ENCODE assay signal across 10 cellular contexts in the genomic region with DNA sequence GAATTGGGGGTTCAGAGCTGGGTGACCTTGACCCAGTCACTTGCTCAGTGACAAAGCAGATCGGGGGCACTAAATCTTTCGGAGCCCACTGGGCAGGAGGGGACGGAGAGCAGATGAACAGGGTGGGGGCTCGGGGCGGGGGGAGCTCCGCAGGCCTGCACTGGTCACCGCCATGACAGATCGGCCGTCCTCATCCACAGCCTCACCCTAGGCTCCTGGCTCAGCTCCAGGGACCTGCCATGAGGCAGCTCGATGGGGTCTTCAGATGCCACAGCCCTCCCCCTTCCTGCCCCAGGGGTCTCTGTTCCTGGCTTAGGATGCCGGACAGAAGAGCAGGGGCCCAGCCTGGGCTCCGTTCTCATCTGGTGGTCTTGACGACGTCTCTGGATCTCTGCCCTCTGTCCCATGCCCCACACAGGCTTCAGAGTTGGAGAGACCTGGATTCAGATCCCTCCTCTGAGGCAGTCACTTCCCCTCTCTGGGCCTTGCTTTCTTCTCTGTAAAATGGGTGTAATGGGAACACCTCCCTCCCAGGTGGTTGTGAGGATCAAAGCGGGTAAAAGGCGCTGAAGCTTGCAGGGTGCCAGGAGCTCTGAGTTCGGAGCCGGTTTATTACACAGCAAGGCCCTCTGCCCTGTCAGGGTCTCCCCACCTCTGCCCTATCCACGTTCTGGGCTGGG. TPM values are rescaled to one million over a fixed set of nuclear protein-coding genes. Genes with fewer than 3 reads are reported as not detected.
DNase-seq lines count a peak whose midpoint lies in the region; ATAC-seq, FAIRE-seq and TF ChIP-seq lines count a peak whose summit lies in the region.
"Had no signal": no experiment of that assay in that cellular context is flagged by ENCODE, and none has a peak within 500 bp of the region (broad histone marks: within the 10 kb centered on the region; RNA-seq: fewer than 3 reads in every experiment).

No MANE protein-coding gene starts in this region.

- peaks cover 68% of the 10 kb centered on the region for H4K20me1 ChIP-seq in OCI-LY3 (ENCODE audit: insufficient read depth, low read length)
- H4K20me1 ChIP-seq in endothelial cell of umbilical vein (replicated peaks; ENCODE audit: control insufficient read depth, extremely low read depth, insufficient read depth, low read length), result no peaks in the 10 kb centered on the region

- H3K27ac Mint-ChIP-seq in CD4-positive, alpha-beta memory T cell, result peak overlapping the region in 2 of 7 donors; percentile 94 to 97

- DNase-seq in CD4-positive, alpha-beta memory T cell, result no peak
- DNase-seq in endothelial cell of umbilical vein (ENCODE audit: low read depth, low spot score) (no peak), ovary (peak in 4 of 5 donors; percentile 40 to 62 (median 54)), HT-29 (ENCODE audit: low spot score) (no peak)
- no peak for DNase-seq in activated CD4-positive, CD25-positive, alpha-beta regulatory T cell treated with anti-CD3 and anti-CD28 coated beads, Interleukin-2, amount 50 U/mL, for 72 hours
- DNase-seq: activated gamma-delta T cell had no signal

- CTCF ChIA-PET in CD4-positive, alpha-beta memory T cell (lab: Charles Lee; ENCODE audit: partially characterized antibody), result interaction anchor here (0.8 kb wide), 1 partner anchor 13 kb away, joined by 4 read pairs; no protein-coding TSS in a partner anchor
- CTCF ChIA-PET in endothelial cell of umbilical vein (lab: Charles Lee), result interaction anchor here (0.7 to 1.9 kb wide), 8 partner anchors 11 to 163 kb away, joined by 3 to 8 read pairs (median 4); no protein-coding TSS in a partner anchor

- H3K9ac ChIP-seq in OCI-LY3 (ENCODE audit: low read length) (no peak overlapping the region), endothelial cell of umbilical vein (replicated peaks; ENCODE audit: extremely low read depth, insufficient read depth, low read length) (no peak overlapping the region)

- TF ChIP-seq EP300 in ovary (IDR thresholded peaks at IDR 0.05), result no peak

- peak overlapping the region in 6 of 8 donors; percentile 31 to 96 (median 70) for H3K4me3 Mint-ChIP-seq in CD4-positive, alpha-beta memory T cell

- 67 to 74% (median 74%) methylated on average over 19 of the region's 19 CpGs for WGBS in ovary, 3 donors

- H3K4me3 ChIP-seq in CD4-positive, alpha-beta memory T cell (ENCODE audit: low read length in 2 of 2), result no peak overlapping the region
- no peak overlapping the region for H3K4me3 ChIP-seq in OCI-LY3 (ENCODE audit: low read length)
- no peak overlapping the region for H3K4me3 ChIP-seq in endothelial cell of umbilical vein (replicated peaks in 1 of 3; ENCODE audit: insufficient read depth in 1 of 3, low read depth in 1 of 3, low read length in 3 of 3)
- H3K4me3 ChIP-seq in ovary, result no peak overlapping the region

- no peaks in the 10 kb centered on the region for H3K9me3 Mint-ChIP-seq in CD4-positive, alpha-beta memory T cell

- ATAC-seq in GM18517 (IDR thresholded peaks at IDR 0.05; ENCODE audit: unreplicated experiment), result no peak
- no peak for ATAC-seq in HG03520 (IDR thresholded peaks at IDR 0.05; ENCODE audit: unreplicated experiment)

- peak overlapping the region; percentile 91 for H3K4me2 ChIP-seq in OCI-LY3 (ENCODE audit: low read length)
- H3K4me2 ChIP-seq in endothelial cell of umbilical vein (ENCODE audit: insufficient read depth, low read length), result no peak overlapping the region

- intact Hi-C loops in CD4-positive, alpha-beta memory T cell (cut with micrococcal nuclease), result no loop called here
- intact Hi-C loops in endothelial cell of umbilical vein (cut with micrococcal nuclease) (loop anchor here (2.0 kb wide), 1 partner anchor 59 kb away; no protein-coding TSS in a partner anchor), ovary (cut with DNase I) (no loop called here)

- no peaks in the 10 kb centered on the region for H3K9me1 ChIP-seq in endothelial cell of umbilical vein (replicated peaks; ENCODE audit: control insufficient read depth, extremely low read depth, insufficient read depth, low read length)

- H3K4me1 ChIP-seq in CD4-positive, alpha-beta memory T cell (ENCODE audit: insufficient read depth, low read length), result peaks cover 37% of the 10 kb centered on the region
- peaks cover 26% of the 10 kb centered on the region for H3K4me1 ChIP-seq in OCI-LY3 (ENCODE audit: low read length)
- peaks cover 23% of the 10 kb centered on the region for H3K4me1 ChIP-seq in endothelial cell of umbilical vein (ENCODE audit: control insufficient read depth, extremely low read depth, insufficient read depth, low read length)
- H3K4me1 ChIP-seq in ovary (ENCODE audit: insufficient read depth), result peaks cover 21% of the 10 kb centered on the region

- dilution Hi-C loops in endothelial cell of umbilical vein (cut with MboI; ENCODE audit: extremely low pct_ligation_motif_present, low sequenced_read_pairs), result no loop called here

- H2AFZ ChIP-seq in OCI-LY3 (ENCODE audit: low read depth, low read length) (no peak overlapping the region), endothelial cell of umbilical vein (ENCODE audit: low read depth, low read length) (no peak overlapping the region)

- no peaks in the 10 kb centered on the region for H3K9me3 ChIP-seq in CD4-positive, alpha-beta memory T cell (ENCODE audit: control insufficient read depth in 1 of 2, low read length in 2 of 2)
- H3K9me3 ChIP-seq in OCI-LY3 (ENCODE audit: insufficient read depth, low read length), result no peaks in the 10 kb centered on the region
- H3K9me3 ChIP-seq in endothelial cell of umbilical vein (replicated peaks; ENCODE audit: control insufficient read depth, insufficient read depth, low read length), result no peaks in the 10 kb centered on the region
- no peaks in the 10 kb centered on the region for H3K9me3 ChIP-seq in ovary

- H3K36me3 Mint-ChIP-seq in CD4-positive, alpha-beta memory T cell, result peaks cover 1 to 12% of the 10 kb centered on the region in 2 donors

- peak; percentile 26 for FAIRE-seq in endothelial cell of umbilical vein (lab: Jason Lieb, UNC)
- FAIRE-seq: frontal cortex had no signal

- H3K4me1 Mint-ChIP-seq in CD4-positive, alpha-beta memory T cell, result peaks cover 32 to 49% (median 39%) of the 10 kb centered on the region in 4 donors

- TF ChIP-seq CTCF in OCI-LY3 (IDR thresholded peaks at IDR 0.05; ENCODE audit: low read depth, low read length) (no peak), endothelial cell of umbilical vein (IDR thresholded peaks at IDR 0.05; ENCODE audit: extremely low read depth in 1 of 2, insufficient read depth in 1 of 2, low read depth in 1 of 2, low read length in 2 of 2) (no peak), ovary (IDR thresholded peaks at IDR 0.05) (no peak)

- no peak overlapping the region for H3K27ac ChIP-seq in CD4-positive, alpha-beta memory T cell (ENCODE audit: low read depth, low read length)
- H3K27ac ChIP-seq in OCI-LY3 (ENCODE audit: low read length) (no peak overlapping the region), endothelial cell of umbilical vein (ENCODE audit: insufficient read depth, low read depth, low read length) (no peak overlapping the region), ovary (peak overlapping the region in 1 of 2 donors; percentile 61)

- TF ChIP-seq POLR2A in endothelial cell of umbilical vein (IDR thresholded peaks at IDR 0.05; ENCODE audit: low read depth, low read length), result no peak
- TF ChIP-seq POLR2A in ovary (IDR thresholded peaks at IDR 0.05), result no peak

- no peaks in the 10 kb centered on the region for H3K27me3 ChIP-seq in CD4-positive, alpha-beta memory T cell (ENCODE audit: insufficient read depth, low read length)
- no peaks in the 10 kb centered on the region for H3K27me3 ChIP-seq in OCI-LY3 (ENCODE audit: low read depth, low read length)
- no peaks in the 10 kb centered on the region for H3K27me3 ChIP-seq in endothelial cell of umbilical vein (ENCODE audit: control insufficient read depth in 2 of 2, insufficient read depth in 2 of 2, low read length in 2 of 2)
- no peaks in the 10 kb centered on the region for H3K27me3 ChIP-seq in ovary

- BruUV-seq in endothelial cell of umbilical vein (replicated peaks; lab: Mats Ljungman, UMichigan), result no TSS peak

- POLR2A ChIA-PET in CD4-positive, alpha-beta memory T cell (lab: Charles Lee; ENCODE audit: partially characterized antibody), result interaction anchor here (0.6 to 5.1 kb wide), 3 partner anchors 29 to 80 kb away, joined by 3 to 113 read pairs (median 4); no protein-coding TSS in a partner anchor
- POLR2A ChIA-PET in endothelial cell of umbilical vein (lab: Charles Lee), result no interaction called here

- H3K27me3 Mint-ChIP-seq in CD4-positive, alpha-beta memory T cell, result no peaks in the 10 kb centered on the region

- peaks cover 74% of the 10 kb centered on the region for H3K79me2 ChIP-seq in OCI-LY3 (ENCODE audit: low read length)
- H3K79me2 ChIP-seq in endothelial cell of umbilical vein (ENCODE audit: control insufficient read depth, insufficient read depth, low read length), result peaks cover 45% of the 10 kb centered on the region

- H3K36me3 ChIP-seq in CD4-positive, alpha-beta memory T cell (ENCODE audit: insufficient read depth, low read length), result no peaks in the 10 kb centered on the region
- peaks cover 16% of the 10 kb centered on the region for H3K36me3 ChIP-seq in OCI-LY3 (replicated peaks; ENCODE audit: low read depth, low read length)
- H3K36me3 ChIP-seq in endothelial cell of umbilical vein (ENCODE audit: control insufficient read depth in 2 of 2, extremely low read depth in 1 of 2, insufficient read depth in 2 of 2, low read length in 2 of 2), result no peaks in the 10 kb centered on the region
- H3K36me3 ChIP-seq in ovary, result no peaks in the 10 kb centered on the region

TF ChIP-seq in endothelial cell of umbilical vein, 7 proteins besides CTCF, POLR2A, EP300 and RAD21 (continues in another document):
- TF ChIP-seq FOS (IDR thresholded peaks at IDR 0.05; ENCODE audit: borderline replicate concordance, insufficient read depth, low read length), result no peak
- no peak for TF ChIP-seq POLR2AphosphoS5 (IDR thresholded peaks at IDR 0.05; ENCODE audit: insufficient read depth, low read depth, low read length)
- TF ChIP-seq GATA2 (IDR thresholded peaks at IDR 0.05; ENCODE audit: insufficient read depth, insufficient read length, low read depth, low read length), result no peak
- TF ChIP-seq JUN (IDR thresholded peaks at IDR 0.05; ENCODE audit: borderline replicate concordance, insufficient read depth, insufficient read length, low read depth), result no peak

RNA-seq across cellular contexts. Expression of a gene that starts 3.0 kb away (rescaled TPM):
- 10 to 100 TPM; 47.9 to 50.4 TPM for total RNA-seq in CD4-positive, alpha-beta memory T cell
- 10 to 100 TPM in 1 of 2 donors, 1 to 10 TPM in 1; 3.2 to 11.9 TPM for polyA plus RNA-seq in CD4-positive, alpha-beta memory T cell
- total RNA-seq in endothelial cell of umbilical vein (30.8 and 37.2 TPM in 2 replicates), ovary (10 to 100 TPM; 21.6 to 62.9 (median 47.8) TPM)
- polyA plus RNA-seq in endothelial cell of umbilical vein (12.4 and 14.4 TPM in 2 replicates), ovary (10 to 100 TPM in 1 of 2 donors, 1 to 10 TPM in 1; 5.2 to 19.4 TPM)
- 7.6 and 10.7 TPM in 2 replicates for polyA plus RNA-seq in endothelial cell of umbilical vein (2011; cell fraction: cytosol; rRNA removed)
- polyA plus RNA-seq in endothelial cell of umbilical vein (2011; cell fraction: nucleus; rRNA removed), result 28.7 and 32.4 TPM in 2 replicates
- polyA plus RNA-seq in endothelial cell of umbilical vein (2012), result 12.7 and 17.7 TPM in 2 replicates
- 17.4 and 29.3 TPM in 2 replicates for polyA minus RNA-seq in endothelial cell of umbilical vein
- polyA minus RNA-seq in endothelial cell of umbilical vein (2011; cell fraction: cytosol; rRNA and poly(A)+ RNA removed), result 22.4 TPM
- 32.7 and 40.2 TPM in 2 replicates for polyA minus RNA-seq in endothelial cell of umbilical vein (2011; cell fraction: nucleus; rRNA and poly(A)+ RNA removed)
- 7.2 and 7.8 TPM in 2 replicates for total RNA-seq in HT-29 (2014; rRNA removed; shearing (Covaris generic))

Comparison
In these comparisons a context has a peak if more than half of its experiments do, and no peak if none do; other contexts are left out.
1. DNase-seq: peak in ovary (4 of 5); none in CD4-positive, alpha-beta memory T cell (0 of 5), endothelial cell of umbilical vein (single experiment), activated CD4-positive, CD25-positive, alpha-beta regulatory T cell treated with anti-CD3 and anti-CD28 coated beads, Interleukin-2, amount 50 U/mL, for 72 hours (single experiment) and HT-29 (single experiment).